ENCODE assay signal across 1 cellular context in genomic region chr5:139733698-139734491, GRCh38.
A peak's percentile ranks its signal among the peaks of the same experiment; 100 is the strongest.
TF ChIP-seq lines count a peak whose summit lies in the region.

No MANE protein-coding gene starts in this region.

TF ChIP-seq in HepG2, 621 proteins besides CTCF, POLR2A, EP300 and RAD21 (continued from another document and continues in another):
- no peak for TF ChIP-seq HNF1A (IDR thresholded peaks at IDR 0.05; ENCODE audit: low read depth)
- TF ChIP-seq HNF1A (CRISPR knock-in tag; IDR thresholded peaks at IDR 0.05; ENCODE audit: borderline replicate concordance): peak; percentile 76; the same call in 1 of the 2 replicates
- peak; percentile 64; the same call in 1 of the 2 replicates for TF ChIP-seq ISL2 (CRISPR knock-in tag; IDR thresholded peaks at IDR 0.05)
- TF ChIP-seq PRDM15 (CRISPR knock-in tag; IDR thresholded peaks at IDR 0.05): peak; percentile 87
- no peak for TF ChIP-seq ZBTB38 (CRISPR knock-in tag; IDR thresholded peaks at IDR 0.05)
- TF ChIP-seq DNMT1 (CRISPR knock-in tag; IDR thresholded peaks at IDR 0.05): 0 out of 2 replicates have a peak, but pooled peaks have one; percentile 53
- TF ChIP-seq TFDP1 (CRISPR knock-in tag; IDR thresholded peaks at IDR 0.05; ENCODE audit: borderline replicate concordance): peak; percentile 68; the same call in 1 of the 2 replicates
- TF ChIP-seq HOXD1 (CRISPR knock-in tag; IDR thresholded peaks at IDR 0.05): 0 out of 2 replicates have a peak, but pooled peaks have one; percentile 27
- TF ChIP-seq ZFP36L1 (CRISPR knock-in tag; IDR thresholded peaks at IDR 0.05): peak; percentile 89
- no peak; the same call in 1 of the 2 replicates for TF ChIP-seq REXO4 (CRISPR knock-in tag; IDR thresholded peaks at IDR 0.05; ENCODE audit: borderline replicate concordance)
- TF ChIP-seq GZF1 (CRISPR knock-in tag; IDR thresholded peaks at IDR 0.05): no peak
- peak; percentile 73 for TF ChIP-seq ZNF709 (CRISPR knock-in tag; IDR thresholded peaks at IDR 0.05)
- 0 out of 2 replicates have a peak, but pooled peaks have one; percentile 50 for TF ChIP-seq FOSL2 (CRISPR knock-in tag; IDR thresholded peaks at IDR 0.05)
- no peak; the same call in 1 of the 2 replicates for TF ChIP-seq ZNF652 (CRISPR knock-in tag; IDR thresholded peaks at IDR 0.05; ENCODE audit: borderline replicate concordance, low read depth)
- peak; percentile 65; the same call in 1 of the 2 replicates for TF ChIP-seq ZNF451 (CRISPR knock-in tag; IDR thresholded peaks at IDR 0.05)
- no peak; the same call in 1 of the 2 replicates for TF ChIP-seq ZZZ3 (CRISPR knock-in tag; IDR thresholded peaks at IDR 0.05; ENCODE audit: borderline replicate concordance)
- TF ChIP-seq PAF1 (CRISPR knock-in tag; IDR thresholded peaks at IDR 0.05): no peak
- TF ChIP-seq ZNF44 (CRISPR knock-in tag; IDR thresholded peaks at IDR 0.05): no peak
- TF ChIP-seq GABPB1 (CRISPR knock-in tag; IDR thresholded peaks at IDR 0.05): no peak
- no peak for TF ChIP-seq TGIF2 (CRISPR knock-in tag; IDR thresholded peaks at IDR 0.05)
- no peak for TF ChIP-seq IRF1 (CRISPR knock-in tag; IDR thresholded peaks at IDR 0.05; ENCODE audit: low read depth)
- TF ChIP-seq KDM3A (CRISPR knock-in tag; IDR thresholded peaks at IDR 0.05; ENCODE audit: low read depth): no peak
- TF ChIP-seq ZNF83 (CRISPR knock-in tag; IDR thresholded peaks at IDR 0.05; ENCODE audit: borderline replicate concordance): peak; percentile 75; the same call in 1 of the 2 replicates
- TF ChIP-seq FOXP1 (IDR thresholded peaks at IDR 0.05): no peak
- TF ChIP-seq FOXP1 (CRISPR knock-in tag; IDR thresholded peaks at IDR 0.05): peak; percentile 41; the same call in 1 of the 2 replicates
- TF ChIP-seq ZUFSP (CRISPR knock-in tag; IDR thresholded peaks at IDR 0.05; ENCODE audit: borderline replicate concordance): no peak
- no peak for TF ChIP-seq ZNF543 (CRISPR knock-in tag; IDR thresholded peaks at IDR 0.05)
- peak; percentile 68 for TF ChIP-seq ZMYM4 (CRISPR knock-in tag; IDR thresholded peaks at IDR 0.05)
- peak; percentile 73; the same call in 1 of the 2 replicates for TF ChIP-seq NFKB2 (CRISPR knock-in tag; IDR thresholded peaks at IDR 0.05; ENCODE audit: borderline replicate concordance)
- no peak for TF ChIP-seq ZNF816 (CRISPR knock-in tag; IDR thresholded peaks at IDR 0.05; ENCODE audit: borderline replicate concordance)
- peak; percentile 17; the same call in 1 of the 2 replicates for TF ChIP-seq FOXO1 (CRISPR knock-in tag; IDR thresholded peaks at IDR 0.05)
- TF ChIP-seq KDM1A (CRISPR knock-in tag; IDR thresholded peaks at IDR 0.05): peak; percentile 40; the same call in 1 of the 2 replicates
- peak; percentile 57 for TF ChIP-seq ZNF629 (CRISPR knock-in tag; conservative IDR thresholded peaks at IDR 0.05)
- no peak; the same call in 1 of the 2 replicates for TF ChIP-seq ZNF143 (CRISPR knock-in tag; IDR thresholded peaks at IDR 0.05)
- 0 out of 2 replicates have a peak, but pooled peaks have one; percentile 28 for TF ChIP-seq TCF7 (IDR thresholded peaks at IDR 0.05; ENCODE audit: low read depth)
- peak; percentile 99 for TF ChIP-seq ZBTB34 (CRISPR knock-in tag; IDR thresholded peaks at IDR 0.05)
- TF ChIP-seq E2F1 (CRISPR knock-in tag; IDR thresholded peaks at IDR 0.05): no peak
- TF ChIP-seq ZNF276 (CRISPR knock-in tag; IDR thresholded peaks at IDR 0.05; ENCODE audit: low read depth): peak; percentile 64
- TF ChIP-seq RBM39 (IDR thresholded peaks at IDR 0.05; ENCODE audit: low read depth, low read length, poor library complexity, severe bottlenecking): peak; percentile 95
- peak; percentile 72; the same call in 1 of the 2 replicates for TF ChIP-seq NR2F6 (IDR thresholded peaks at IDR 0.05)
- TF ChIP-seq NR2F6 (CRISPR knock-in tag; IDR thresholded peaks at IDR 0.05): peak; percentile 85
- TF ChIP-seq ZBTB2 (CRISPR knock-in tag; IDR thresholded peaks at IDR 0.05; ENCODE audit: low read depth): peak; percentile 52; the same call in 1 of the 2 replicates
- no peak for TF ChIP-seq MTA3 (CRISPR knock-in tag; IDR thresholded peaks at IDR 0.05)
- TF ChIP-seq ZNF180 (CRISPR knock-in tag; IDR thresholded peaks at IDR 0.05; ENCODE audit: borderline replicate concordance, low read depth): no peak
- TF ChIP-seq ONECUT2 (CRISPR knock-in tag; IDR thresholded peaks at IDR 0.05): no peak
- peak; percentile 90 for TF ChIP-seq ZNF746 (CRISPR knock-in tag; IDR thresholded peaks at IDR 0.05)
- peak; percentile 93 for TF ChIP-seq ZNF607 (CRISPR knock-in tag; IDR thresholded peaks at IDR 0.05; ENCODE audit: borderline replicate concordance)
- TF ChIP-seq CENPX (CRISPR knock-in tag; IDR thresholded peaks at IDR 0.05): no peak
- TF ChIP-seq FOXA1 (IDR thresholded peaks at IDR 0.05): no peak
- no peak for TF ChIP-seq FOXA1 (CRISPR knock-in tag; IDR thresholded peaks at IDR 0.05)
